Comparison of ENCODE assay signal across 21 cellular contexts in the genomic region with DNA sequence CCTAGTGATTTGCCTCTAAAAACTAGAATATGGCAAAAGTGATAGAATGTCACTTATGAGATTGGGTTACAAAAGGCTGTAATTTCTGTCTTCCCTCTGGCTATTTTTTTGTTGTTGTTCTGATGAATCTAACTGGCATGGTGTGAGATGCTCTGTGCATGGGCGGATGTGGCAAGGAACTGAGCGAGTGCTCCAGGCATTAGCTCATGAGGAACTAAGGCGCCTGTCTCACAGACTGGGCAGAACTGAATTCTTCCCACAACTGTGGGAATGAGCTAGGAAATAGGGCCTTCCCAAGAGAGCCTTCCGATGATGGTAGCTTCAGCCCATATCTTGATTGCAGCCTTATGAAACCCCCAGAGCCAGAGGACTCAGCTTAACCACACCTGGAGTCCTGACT.
A peak's percentile ranks its signal among the peaks of the same experiment; 100 is the strongest.
DNase-seq lines count a peak whose midpoint lies in the region; TF ChIP-seq lines count a peak whose summit lies in the region.
"Had no signal": no experiment of that assay in that cellular context is flagged by ENCODE, and none has a peak within 500 bp of the region (broad histone marks: within the 10 kb centered on the region; RNA-seq: fewer than 3 reads in every experiment).

No MANE protein-coding gene starts in this region.

- H3K36me3 ChIP-seq in OCI-LY7 (ENCODE audit: insufficient read depth, low read length) = no peaks in the 10 kb centered on the region

- no peaks in the 10 kb centered on the region for H3K9me3 Mint-ChIP-seq in HFFc6
- H3K9me3 Mint-ChIP-seq: T-helper 1 cell treated with Interleukin-12 subunit alpha and Interleukin-12 subunit beta and Interleukin-4 antibody, amounts not matched to agents 30 μg/mL and 1 μg/mL, for 36 hours had no signal

- peaks cover 1% of the 10 kb centered on the region; the same call in 1 of the 2 replicates for H3K27me3 Mint-ChIP-seq in HFFc6 (ENCODE audit: insufficient read depth)

- H3K4me3 Mint-ChIP-seq in HFFc6 = no peak overlapping the region
- H3K4me3 Mint-ChIP-seq: T-helper 1 cell treated with Interleukin-12 subunit alpha and Interleukin-12 subunit beta and Interleukin-4 antibody, amounts not matched to agents 30 μg/mL and 1 μg/mL, for 36 hours had no signal

- peak; percentile 42 for DNase-seq in AG10803 (ENCODE audit: low read depth)
- peak; percentile 7 for DNase-seq in HFFc6
- DNase-seq in T1000 (lab: John Stamatoyannopoulos, UW) = peak; percentile 36
- peak; percentile 23 for DNase-seq in kidney tubule cell (ENCODE audit: low spot score)
- DNase-seq in HuH-7 (ENCODE audit: low spot score) = no peak
- no peak for DNase-seq in dermis blood vessel endothelial cell
- DNase-seq in HPDE6-E6E7 (ENCODE audit: extremely low spot score) = no peak
- DNase-seq in OCI-LY7 (ENCODE audit: low spot score) = no peak
- DNase-seq: DMS53, GDM1, GOT3, Karpas-422, MV-4-11, NCI-H1436, NCI-H2081, NCI-H345, NCI-H526 treated with DMSO at 0.1 percent for 48 hours, PC-3, SK-N-SH had no signal

- no TSS peak for BruUV-seq in OCI-LY7 (replicated peaks; lab: Mats Ljungman, UMichigan)

- H3K79me2 ChIP-seq in OCI-LY7 (ENCODE audit: insufficient read depth, low read depth, low read length) = no peaks in the 10 kb centered on the region

- H3K36me3 Mint-ChIP-seq in HFFc6 (ENCODE audit: low read depth) = no peaks in the 10 kb centered on the region

- no peak overlapping the region for H2AFZ ChIP-seq in OCI-LY7 (ENCODE audit: low read length)

- peak overlapping the region; percentile 59; the same call in 1 of the 2 replicates for H3K27ac Mint-ChIP-seq in HFFc6
- H3K27ac Mint-ChIP-seq: T-helper 1 cell treated with Interleukin-12 subunit alpha and Interleukin-12 subunit beta and Interleukin-4 antibody, amounts not matched to agents 30 μg/mL and 1 μg/mL, for 36 hours had no signal

- no peak overlapping the region for H3K27ac ChIP-seq in OCI-LY7 (ENCODE audit: low read depth, low read length, poor library complexity, severe bottlenecking)
- H3K27ac ChIP-seq: HL-60 had no signal

- no peaks in the 10 kb centered on the region for H4K20me1 ChIP-seq in OCI-LY7 (ENCODE audit: insufficient read depth, low read length)

- H3K9me2 ChIP-seq in OCI-LY7 (ENCODE audit: insufficient read depth, low read length) = no peaks in the 10 kb centered on the region
- H3K9me2 ChIP-seq: SK-N-SH had no signal

- no peaks in the 10 kb centered on the region for H3K4me1 ChIP-seq in OCI-LY7 (ENCODE audit: insufficient read depth, low read length, poor library complexity, severe bottlenecking)

- intact Hi-C loops in OCI-LY7 (cut with micrococcal nuclease; ENCODE audit: unreplicated experiment) = no loop called here

- CTCF ChIA-PET in OCI-LY7 (lab: Charles Lee; ENCODE audit: unreplicated experiment) = no interaction called here

- H3K4me1 Mint-ChIP-seq in HFFc6 (ENCODE audit: low read depth) = peaks cover 16% of the 10 kb centered on the region; the same call in 1 of the 2 replicates

- TF ChIP-seq CTCF in AG10803 (conservative IDR thresholded peaks at IDR 0.05; ENCODE audit: low read length) (no peak), HFFc6 (IDR thresholded peaks at IDR 0.05) (no peak), OCI-LY7 (conservative IDR thresholded peaks at IDR 0.05; ENCODE audit: low read length) (no peak)

- POLR2A ChIA-PET in OCI-LY7 (lab: Charles Lee) = no interaction called here

- H3K4me3 ChIP-seq in AG10803 (ENCODE audit: low read length) (no peak overlapping the region), OCI-LY7 (ENCODE audit: low read depth, low read length, poor library complexity, severe bottlenecking) (no peak overlapping the region)

- H3K4me2 ChIP-seq in OCI-LY7 (ENCODE audit: low read length) = no peak overlapping the region
- H3K4me2 ChIP-seq: SK-N-SH had no signal

- H3K9me3 ChIP-seq in OCI-LY7 (ENCODE audit: low read length) = no peaks in the 10 kb centered on the region
- H3K9me3 ChIP-seq: SK-N-SH had no signal

Comparison
In these comparisons a context has a peak if more than half of its experiments do, and no peak if none do; other contexts are left out.
1. DNase-seq: peak in AG10803 (single experiment), HFFc6 (single experiment), T1000 (single experiment) and kidney tubule cell (single experiment); none in HuH-7 (single experiment), dermis blood vessel endothelial cell (single experiment), HPDE6-E6E7 (single experiment) and OCI-LY7 (single experiment).